ENCODE assay signal across 29 cellular contexts in genomic region chr1:6191968-6192367, GRCh38. TPM values are rescaled to one million over a fixed set of nuclear protein-coding genes. Genes with fewer than 3 reads are reported as not detected.
A peak's percentile ranks its signal among the peaks of the same experiment; 100 is the strongest.
DNase-seq lines count a peak whose midpoint lies in the region; ATAC-seq, FAIRE-seq and TF ChIP-seq lines count a peak whose summit lies in the region.
"Had no signal": no experiment of that assay in that cellular context is flagged by ENCODE, and none has a peak within 500 bp of the region (broad histone marks: within the 10 kb centered on the region; RNA-seq: fewer than 3 reads in every experiment).

No MANE protein-coding gene starts in this region.

- no peak for FAIRE-seq in kidney (lab: Jason Lieb, UNC)
- FAIRE-seq: A204.1, GM12891, GM19239 had no signal

- POLR2A ChIA-PET in HEK293 (lab: Yijun Ruan, JAX) = interaction anchor here (0.7 to 1.1 kb wide), 3 partner anchors 15 to 849 kb away, joined by 3 to 5 read pairs (median 4); no protein-coding TSS in a partner anchor

- intact Hi-C loops in kidney (cut with DNase I) = no loop called here

- no peak overlapping the region for H3K4me3 ChIP-seq in HEK293 (ENCODE audit: low read depth, low read length)
- H3K4me3 ChIP-seq in kidney (ENCODE audit: low read length in 2 of 2) = no peak overlapping the region
- H3K4me3 ChIP-seq: BLaER1 had no signal

- H3K27ac ChIP-seq in HEK293 (ENCODE audit: extremely low read depth, low read depth, low read length) (no peak overlapping the region), kidney (ENCODE audit: low read depth in 2 of 2, low read length in 2 of 2) (no peak overlapping the region)
- H3K27ac ChIP-seq: BLaER1 had no signal

- H3K36me3 ChIP-seq in HEK293 (ENCODE audit: control insufficient read depth in 2 of 2, insufficient read depth in 1 of 2, low read length in 2 of 2) (peaks cover 74 to 97% of the 10 kb centered on the region in 2 experiments), kidney (ENCODE audit: control insufficient read depth in 1 of 2, insufficient read depth in 2 of 2, low read length in 2 of 2) (peaks cover 9 to 45% of the 10 kb centered on the region in 2 donors)

- CTCF ChIA-PET in HEK293 (lab: Yijun Ruan, JAX) = interaction anchor here (0.6 to 0.8 kb wide), 2 partner anchors 13 to 86 kb away, joined by 3 to 5 read pairs; no protein-coding TSS in a partner anchor

- H3K9me3 ChIP-seq in HEK293 (ENCODE audit: control insufficient read depth, insufficient read depth, low read depth, low read length) = no peaks in the 10 kb centered on the region
- no peaks in the 10 kb centered on the region for H3K9me3 ChIP-seq in kidney (ENCODE audit: control insufficient read depth in 1 of 2, low read length in 2 of 2)
- H3K9me3 ChIP-seq: BE2C, BLaER1 had no signal

- no peak for TF ChIP-seq CTCF in HEK293 (tag by site-specific recombination; IDR thresholded peaks at IDR 0.05)
- TF ChIP-seq CTCF in kidney (IDR thresholded peaks at IDR 0.05; ENCODE audit: borderline replicate concordance, extremely low read depth, insufficient read depth) = no peak

- ATAC-seq in HG03342 (IDR thresholded peaks at IDR 0.05; ENCODE audit: unreplicated experiment) = no peak

- H3K4me1 ChIP-seq in HEK293 (ENCODE audit: control insufficient read depth, insufficient read depth, low read length) (no peaks in the 10 kb centered on the region), kidney (ENCODE audit: control insufficient read depth in 1 of 2, insufficient read depth in 1 of 2, low read depth in 1 of 2, low read length in 2 of 2) (no peaks in the 10 kb centered on the region)
- H3K4me1 ChIP-seq: BE2C had no signal

- DNase-seq in kidney (peak; percentile 24), NCI-H748 (lab: John Stamatoyannopoulos, UW; ENCODE audit: unreplicated experiment) (no peak)
- no peak for DNase-seq in activated CD4-positive, alpha-beta T cell treated with anti-CD3 and anti-CD28 coated beads, Interleukin-2, amount 50 U/mL, for 4 hours
- DNase-seq: 8988T; ACHN; BE2C; C1 segment of cervical spinal cord; CD4-positive, alpha-beta memory T cell; CD4-positive, CD25-positive, alpha-beta regulatory T cell; COR-L47; DMS 273 treated with DMSO at 0.1 percent for 48 hours; DMS153; DMS53; DMS79; DND-41; EL; GDM1 had no signal

- H3K9ac ChIP-seq in kidney (ENCODE audit: low read length in 2 of 2) = no peak overlapping the region
- H3K9ac ChIP-seq: BLaER1 had no signal

TF ChIP-seq in HEK293, 187 proteins besides CTCF, POLR2A, EP300 and RAD21:
- peak; percentile 58; the same call in 1 of the 2 replicates for TF ChIP-seq ZNF121 (tag by site-specific recombination; IDR thresholded peaks at IDR 0.05)
- TF ChIP-seq SP3 (tag by site-specific recombination; IDR thresholded peaks at IDR 0.05) = no peak

RNA-seq across cellular contexts. Expression of gene RPL22, which starts 7.4 kb away (rescaled TPM):
- total RNA-seq in kidney = 377 TPM
- polyA plus RNA-seq in kidney (ENCODE audit: insufficient read depth, low read depth, low replicate concordance) = 605 TPM

RNA-seq across cellular contexts. Expression of gene CHD5, which starts 11.8 kb away (rescaled TPM):
- total RNA-seq in kidney = 0.85 TPM
- 0.54 TPM for polyA plus RNA-seq in kidney (ENCODE audit: insufficient read depth, low read depth, low replicate concordance)
- total RNA-seq: CD4-positive, CD25-positive, alpha-beta regulatory T cell had no signal
- polyA plus RNA-seq: CD14-positive monocyte; CD4-positive, alpha-beta memory T cell; CD4-positive, CD25-positive, alpha-beta regulatory T cell; CD8-positive, alpha-beta memory T cell had no signal

RNA-seq across cellular contexts. Expression of gene RNF207, which starts 14.0 kb away (rescaled TPM):
- total RNA-seq in kidney = 43.6 TPM
- 7.7 TPM for polyA plus RNA-seq in kidney (ENCODE audit: insufficient read depth, low read depth, low replicate concordance)

RNA-seq across cellular contexts. Expression of gene ICMT, which starts 43.8 kb away (rescaled TPM):
- total RNA-seq in kidney = 73.0 TPM
- 43.4 TPM for polyA plus RNA-seq in kidney (ENCODE audit: insufficient read depth, low read depth, low replicate concordance)

RNA-seq across cellular contexts. Expression of gene HES3, which starts 52.0 kb away (rescaled TPM):
- total RNA-seq in kidney = not detected
- polyA plus RNA-seq in kidney (ENCODE audit: insufficient read depth, low read depth, low replicate concordance) = not detected
- total RNA-seq: A673; CD4-positive, alpha-beta memory T cell; CD4-positive, CD25-positive, alpha-beta regulatory T cell; CD8-positive, alpha-beta memory T cell; Daoy; G401 had no signal
- polyA plus RNA-seq: AG04450; CD14-positive monocyte; CD4-positive, alpha-beta memory T cell; CD4-positive, CD25-positive, alpha-beta regulatory T cell; CD8-positive, alpha-beta memory T cell had no signal
